ENCODE assay signal across 21 cellular contexts in genomic region chr1:164443166-164443565, GRCh38.
"Had no signal": no experiment of that assay in that cellular context is flagged by ENCODE, and none has a peak within 500 bp of the region (broad histone marks: within the 10 kb centered on the region; RNA-seq: fewer than 3 reads in every experiment).

No MANE protein-coding gene starts in this region.

- H3K79me2 ChIP-seq: hepatocyte had no signal

- H3K4me1 ChIP-seq: foreskin keratinocyte, spleen, testis, upper lobe of right lung, vagina had no signal

- H3K27ac ChIP-seq: dorsolateral prefrontal cortex, foreskin keratinocyte, hepatocyte, neutrophil, spleen, testis, tibial nerve, upper lobe of right lung, vagina had no signal

- H3K4me3 ChIP-seq: dorsolateral prefrontal cortex, hepatocyte, mucosa of descending colon, spleen, testis, tibial nerve, upper lobe of right lung, vagina had no signal

- DNase-seq: cortex of kidney; dorsolateral prefrontal cortex; effector CD8-positive, alpha-beta T cell; foreskin keratinocyte; head of caudate nucleus; kidney glomerular epithelial cell; mucosa of descending colon; naive thymus-derived CD8-positive, alpha-beta T cell; posterior cingulate gyrus; spleen; stimulated activated CD4-positive, alpha-beta T cell treated with anti-CD3 and anti-CD28 coated beads, Interleukin-15, amount 100 ng/mL, for 24 hours; stimulated activated CD4-positive, alpha-beta T cell treated with anti-CD3 and anti-CD28 coated beads, Interleukin-1b, Interleukin-23, amount 100 ng/mL, for 48 hours; stimulated activated CD4-positive, alpha-beta T cell treated with anti-CD3 and anti-CD28 coated beads, Interleukin-4, amount 100 ng/mL, for 24 hours; testis; upper lobe of right lung had no signal

- H3K27me3 ChIP-seq: dorsolateral prefrontal cortex, foreskin keratinocyte, hepatocyte, neutrophil, spleen, testis, tibial nerve, upper lobe of right lung, vagina had no signal

- H3K4me2 ChIP-seq: hepatocyte had no signal

- H2AFZ ChIP-seq: hepatocyte had no signal

- ATAC-seq: foreskin keratinocyte; mucosa of descending colon; naive thymus-derived CD8-positive, alpha-beta T cell; sciatic nerve; stimulated activated memory B cell treated with anti-CD40 and anti-IgM and Interleukin-4, amounts not matched to agents 10 μg/mL and 1 μg/mL and 100 μg/mL, for 72 hours; upper lobe of right lung had no signal

- H3K9me3 ChIP-seq: mucosa of descending colon, neutrophil, spleen, testis, tibial nerve, upper lobe of right lung, vagina had no signal

- H3K36me3 ChIP-seq: neutrophil, spleen, tibial nerve, upper lobe of right lung, vagina had no signal
